Comparison of ENCODE assay signal across 8 cellular contexts in the genomic region with DNA sequence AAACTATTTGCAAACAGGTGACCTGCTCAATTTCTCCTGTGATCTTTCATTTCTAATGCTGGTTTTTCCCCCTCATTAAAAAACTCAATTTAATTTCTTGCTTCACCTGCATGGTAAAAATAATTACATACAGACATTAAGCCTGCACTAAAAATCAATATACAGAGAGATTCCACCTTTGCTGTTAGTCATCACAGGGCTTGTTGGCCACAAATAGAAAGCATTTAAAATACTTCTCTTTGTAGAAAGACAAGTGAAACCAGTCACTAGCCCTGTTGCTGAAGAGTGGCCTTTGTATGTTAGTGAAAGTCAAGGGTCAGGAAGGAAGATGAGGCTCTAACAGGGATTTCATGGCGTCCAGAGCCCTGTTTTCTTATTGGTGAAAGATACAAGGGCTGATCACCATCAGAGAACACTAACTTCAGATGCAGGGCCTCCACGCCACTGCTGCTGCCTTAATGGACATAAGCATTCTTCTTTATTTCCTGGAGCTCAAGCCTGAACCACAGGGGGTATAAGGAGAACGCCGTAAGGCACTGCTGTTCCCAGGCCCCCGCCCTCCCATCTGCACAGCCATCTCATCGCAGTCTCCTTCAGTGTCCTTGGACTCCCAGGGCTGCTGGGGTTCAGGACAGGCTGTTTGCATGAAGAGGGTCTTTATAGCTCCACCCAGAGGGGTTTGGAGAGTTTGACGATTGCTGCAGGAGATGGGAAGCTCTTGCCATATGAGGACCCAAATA.
DNase-seq lines count a peak whose midpoint lies in the region; ATAC-seq and TF ChIP-seq lines count a peak whose summit lies in the region.

No MANE protein-coding gene starts in this region.

- H3K4me1 Mint-ChIP-seq in CD4-positive, CD25-positive, alpha-beta regulatory T cell, result peaks cover 16 to 79% (median 57%) of the 10 kb centered on the region in 4 donors
- peaks cover 42 to 47% of the 10 kb centered on the region in 2 donors for H3K4me1 Mint-ChIP-seq in immature natural killer cell

- no peaks in the 10 kb centered on the region for H3K79me2 ChIP-seq in HCT116 (ENCODE audit: insufficient read depth, low read length)
- no peaks in the 10 kb centered on the region for H3K79me2 ChIP-seq in SU-DHL-6 (ENCODE audit: insufficient read depth, low read length)

- H3K4me3 ChIP-seq in CD4-positive, CD25-positive, alpha-beta regulatory T cell (ENCODE audit: low read depth, low read length), result no peak overlapping the region
- H3K4me3 ChIP-seq in HCT116 (replicated peaks in 1 of 2; ENCODE audit: low read depth in 1 of 2, low read length in 2 of 2), result no peak overlapping the region
- H3K4me3 ChIP-seq in SU-DHL-6 (ENCODE audit: insufficient read depth, low read length, poor library complexity, severe bottlenecking), result no peak overlapping the region

- peak overlapping the region; percentile 76 to 93 (median 83) for H3K27ac Mint-ChIP-seq in CD4-positive, CD25-positive, alpha-beta regulatory T cell
- peak overlapping the region in 5 of 6 donors; percentile 20 to 81 (median 61) for H3K27ac Mint-ChIP-seq in immature natural killer cell

- no peak for TF ChIP-seq RAD21 in HCT116 (IDR thresholded peaks at IDR 0.05; ENCODE audit: low read depth)

- no TSS peak for BruUV-seq in HCT116 (replicated peaks; lab: Mats Ljungman, UMichigan)

- RAD21 ChIA-PET in HCT116 (lab: Charles Lee; ENCODE audit: low non-redundant PET in 1 of 2, low total read pairs in 2 of 2, uncharacterized antibody in 2 of 2, unreplicated experiment in 2 of 2), result no interaction called here

- intact Hi-C loops in HCT116 (cut with micrococcal nuclease), result loop anchor here (10.0 kb wide), 1 partner anchor 232 kb away; no protein-coding TSS in a partner anchor

- 0 out of 2 replicates have a peak, but pooled peaks cover 3% of the 10 kb centered on the region for H3F3A ChIP-seq in SU-DHL-6 (ENCODE audit: insufficient read depth)

- H3K27me3 ChIP-seq in CD4-positive, CD25-positive, alpha-beta regulatory T cell (ENCODE audit: control insufficient read depth, insufficient read depth, low read length), result no peaks in the 10 kb centered on the region
- no peaks in the 10 kb centered on the region for H3K27me3 ChIP-seq in HCT116 (ENCODE audit: insufficient read depth, low read length)
- no peaks in the 10 kb centered on the region for H3K27me3 ChIP-seq in SU-DHL-6 (ENCODE audit: low read length)

- no peak for ATAC-seq in CD4-positive, CD25-positive, alpha-beta regulatory T cell (ENCODE audit: low read depth in 2 of 2)
- ATAC-seq in HCT116, result no peak
- no peak for ATAC-seq in GM18505 (IDR thresholded peaks at IDR 0.05; ENCODE audit: unreplicated experiment)
- no peak for ATAC-seq in GM18861 (IDR thresholded peaks at IDR 0.05; ENCODE audit: unreplicated experiment)

- H3K27ac ChIP-seq in CD4-positive, CD25-positive, alpha-beta regulatory T cell (ENCODE audit: insufficient read depth, low read length, poor library complexity, severe bottlenecking), result no peak overlapping the region
- H3K27ac ChIP-seq in HCT116 (ENCODE audit: low read depth, low read length) (no peak overlapping the region), SU-DHL-6 (ENCODE audit: low read depth, low read length) (peak overlapping the region; percentile 2), temporal lobe (ENCODE audit: low read depth, low read length) (peak overlapping the region; percentile 96)

- CTCF ChIA-PET in HCT116 (lab: Charles Lee), result no interaction called here

- H2AFZ ChIP-seq in HCT116 (ENCODE audit: low read depth, low read length, poor library complexity, severe bottlenecking) (no peak overlapping the region), SU-DHL-6 (ENCODE audit: low read depth, low read length, severe bottlenecking) (no peak overlapping the region)

- POLR2A ChIA-PET in HCT116 (lab: Charles Lee), result no interaction called here

- H3K36me3 ChIP-seq in CD4-positive, CD25-positive, alpha-beta regulatory T cell (ENCODE audit: control insufficient read depth, insufficient read depth, low read length), result no peaks in the 10 kb centered on the region
- H3K36me3 ChIP-seq in HCT116 (ENCODE audit: control insufficient read depth in 1 of 2, insufficient read depth in 2 of 2, low read length in 2 of 2) (no peaks in the 10 kb centered on the region), SU-DHL-6 (ENCODE audit: low read length) (no peaks in the 10 kb centered on the region)

- H3K4me2 ChIP-seq in HCT116 (ENCODE audit: low read length) (peak overlapping the region; percentile 34), SU-DHL-6 (ENCODE audit: low read depth, low read length, poor library complexity, severe bottlenecking) (peak overlapping the region; percentile 17)

- H3K9ac ChIP-seq in HCT116 (ENCODE audit: low read length) (no peak overlapping the region), SU-DHL-6 (ENCODE audit: low read length) (0 out of 2 replicates have a peak overlapping the region, but pooled peaks have one; percentile 2)

- no peaks in the 10 kb centered on the region for H3K9me3 ChIP-seq in CD4-positive, CD25-positive, alpha-beta regulatory T cell (ENCODE audit: control insufficient read depth in 2 of 2, low read length in 2 of 2)
- H3K9me3 ChIP-seq in HCT116 (ENCODE audit: control insufficient read depth in 1 of 2, insufficient read depth in 1 of 2, low read depth in 1 of 2, low read length in 2 of 2) (no peaks in the 10 kb centered on the region), SU-DHL-6 (ENCODE audit: insufficient read depth, low read length) (no peaks in the 10 kb centered on the region)

- H4K20me1 ChIP-seq in HCT116 (ENCODE audit: insufficient read depth) (no peaks in the 10 kb centered on the region), SU-DHL-6 (ENCODE audit: low read depth, low read length) (no peaks in the 10 kb centered on the region)

- no peaks in the 10 kb centered on the region for H3K9me3 Mint-ChIP-seq in CD4-positive, CD25-positive, alpha-beta regulatory T cell
- H3K9me3 Mint-ChIP-seq in immature natural killer cell, result no peaks in the 10 kb centered on the region

- H3K4me1 ChIP-seq in CD4-positive, CD25-positive, alpha-beta regulatory T cell (ENCODE audit: control insufficient read depth, insufficient read depth, low read length, poor library complexity, severe bottlenecking), result peaks cover 59% of the 10 kb centered on the region
- peaks cover 41 to 70% of the 10 kb centered on the region in 2 experiments for H3K4me1 ChIP-seq in HCT116 (ENCODE audit: control insufficient read depth in 1 of 2, insufficient read depth in 2 of 2, low read length in 2 of 2)

- peak overlapping the region in 1 of 4 donors; percentile 70 for H3K4me3 Mint-ChIP-seq in CD4-positive, CD25-positive, alpha-beta regulatory T cell
- no peak overlapping the region for H3K4me3 Mint-ChIP-seq in immature natural killer cell

- no peaks in the 10 kb centered on the region for H3K36me3 Mint-ChIP-seq in CD4-positive, CD25-positive, alpha-beta regulatory T cell
- H3K36me3 Mint-ChIP-seq in immature natural killer cell, result no peaks in the 10 kb centered on the region

- TF ChIP-seq POLR2A in HCT116 (IDR thresholded peaks at IDR 0.05; ENCODE audit: borderline replicate concordance, extremely low read depth, insufficient read depth, insufficient read length) (no peak), GM18505 (IDR thresholded peaks at IDR 0.05; ENCODE audit: borderline replicate concordance, extremely low read depth, insufficient read depth, insufficient read length) (no peak)

- H3K27me3 Mint-ChIP-seq in CD4-positive, CD25-positive, alpha-beta regulatory T cell, result no peaks in the 10 kb centered on the region
- peaks cover 8 to 13% (median 12%) of the 10 kb centered on the region in 3 donors for H3K27me3 Mint-ChIP-seq in immature natural killer cell (ENCODE audit: low read depth in 3 of 3)

- TF ChIP-seq CTCF in HCT116 (IDR thresholded peaks at IDR 0.05 in 2 of 3, conservative IDR thresholded peaks at IDR 0.05 in 1 of 3; ENCODE audit: borderline replicate concordance in 1 of 3, insufficient read depth in 1 of 3, low read depth in 2 of 3, low read length in 2 of 3), result no peak
- TF ChIP-seq CTCF in SU-DHL-6 (IDR thresholded peaks at IDR 0.05; ENCODE audit: insufficient read depth, low read length, poor library complexity, severe bottlenecking), result no peak

- H3K9me2 ChIP-seq in HCT116 (ENCODE audit: insufficient read depth) (no peaks in the 10 kb centered on the region), SU-DHL-6 (replicated peaks; ENCODE audit: insufficient read depth, low read length) (no peaks in the 10 kb centered on the region)

- DNase-seq in CD4-positive, CD25-positive, alpha-beta regulatory T cell, result peak in 1 of 3 donors; percentile 30
- DNase-seq in HCT116 (ENCODE audit: low read depth, low spot score), result no peak
- DNase-seq in immature natural killer cell, result no peak
- no peak for DNase-seq in midbrain (lab: John Stamatoyannopoulos, UW)

TF ChIP-seq in HCT116, 20 proteins besides CTCF, POLR2A, EP300 and RAD21 (continues in another document):
- TF ChIP-seq SIN3A (IDR thresholded peaks at IDR 0.05; ENCODE audit: low read depth), result no peak
- TF ChIP-seq ZFX (IDR thresholded peaks at IDR 0.05), result no peak
- TF ChIP-seq, protein P1, sequence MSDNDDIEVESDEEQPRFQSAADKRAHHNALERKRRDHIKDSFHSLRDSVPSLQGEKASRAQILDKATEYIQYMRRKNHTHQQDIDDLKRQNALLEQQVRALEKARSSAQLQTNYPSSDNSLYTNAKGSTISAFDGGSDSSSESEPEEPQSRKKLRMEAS (IDR thresholded peaks at IDR 0.05), result no peak
- TF ChIP-seq ELF1 (IDR thresholded peaks at IDR 0.05; ENCODE audit: borderline replicate concordance, low read depth), result no peak
- no peak for TF ChIP-seq ZBTB33 (IDR thresholded peaks at IDR 0.05; ENCODE audit: extremely low read depth, insufficient replicate concordance, low read length)
- no peak for TF ChIP-seq FOSL1 (IDR thresholded peaks at IDR 0.05; ENCODE audit: low read depth)
- TF ChIP-seq SP1 (IDR thresholded peaks at IDR 0.05; ENCODE audit: low read depth), result no peak
- TF ChIP-seq CBX3 (IDR thresholded peaks at IDR 0.05; ENCODE audit: low read depth), result no peak
- no peak for TF ChIP-seq EZH2phosphoT487 (IDR thresholded peaks at IDR 0.05; ENCODE audit: borderline replicate concordance)
- no peak for TF ChIP-seq YY1 (IDR thresholded peaks at IDR 0.05; ENCODE audit: extremely low read depth, insufficient replicate concordance, low read depth, low read length)

Comparison
In these comparisons a context has a peak if more than half of its experiments do, and no peak if none do; other contexts are left out.
1. H3K27ac ChIP-seq: peak in SU-DHL-6 (single experiment) and temporal lobe (single experiment); none in CD4-positive, CD25-positive, alpha-beta regulatory T cell (single experiment) and HCT116 (single experiment).